8 cellular contexts compared by ENCODE assay signal in the genomic region with DNA sequence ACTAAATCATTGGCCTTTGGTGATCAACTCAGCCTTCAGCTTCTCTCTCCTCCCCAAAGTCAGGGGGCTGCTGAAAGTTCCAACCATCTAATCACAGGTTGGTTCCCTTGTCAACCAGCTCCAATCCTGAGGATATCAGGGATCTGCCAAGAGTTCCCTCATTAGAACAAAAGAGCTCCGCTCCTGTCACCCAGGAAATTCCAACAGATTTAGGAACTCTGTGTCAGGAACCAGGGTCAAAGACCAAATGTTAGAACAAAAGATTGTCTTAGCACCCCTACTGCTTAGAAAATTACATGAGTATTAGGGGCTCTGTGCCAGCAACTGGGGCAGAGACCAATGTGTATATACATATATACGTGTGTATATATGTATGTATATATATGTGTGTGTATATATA.
"Had no signal": no experiment of that assay in that cellular context is flagged by ENCODE, and none has a peak within 500 bp of the region (broad histone marks: within the 10 kb centered on the region; RNA-seq: fewer than 3 reads in every experiment).

No MANE protein-coding gene starts in this region.

- H3K27ac ChIP-seq: GM23248 had no signal

- DNase-seq: GM23248, GOT3, H9, HCEC 1CT, IMR-90, KG1 had no signal

- FAIRE-seq: H54, K562 had no signal

- H2AFZ ChIP-seq: GM23248 had no signal

- H3K4me3 Mint-ChIP-seq: H9 had no signal

- H3K9me3 Mint-ChIP-seq: H9 had no signal

- H3K4me3 ChIP-seq: GM23248, K562 had no signal

- H3K27ac Mint-ChIP-seq: H9 had no signal

- H3K9ac ChIP-seq: GM23248 had no signal
